Comparison of ENCODE assay signal across 9 cellular contexts in the genomic region with DNA sequence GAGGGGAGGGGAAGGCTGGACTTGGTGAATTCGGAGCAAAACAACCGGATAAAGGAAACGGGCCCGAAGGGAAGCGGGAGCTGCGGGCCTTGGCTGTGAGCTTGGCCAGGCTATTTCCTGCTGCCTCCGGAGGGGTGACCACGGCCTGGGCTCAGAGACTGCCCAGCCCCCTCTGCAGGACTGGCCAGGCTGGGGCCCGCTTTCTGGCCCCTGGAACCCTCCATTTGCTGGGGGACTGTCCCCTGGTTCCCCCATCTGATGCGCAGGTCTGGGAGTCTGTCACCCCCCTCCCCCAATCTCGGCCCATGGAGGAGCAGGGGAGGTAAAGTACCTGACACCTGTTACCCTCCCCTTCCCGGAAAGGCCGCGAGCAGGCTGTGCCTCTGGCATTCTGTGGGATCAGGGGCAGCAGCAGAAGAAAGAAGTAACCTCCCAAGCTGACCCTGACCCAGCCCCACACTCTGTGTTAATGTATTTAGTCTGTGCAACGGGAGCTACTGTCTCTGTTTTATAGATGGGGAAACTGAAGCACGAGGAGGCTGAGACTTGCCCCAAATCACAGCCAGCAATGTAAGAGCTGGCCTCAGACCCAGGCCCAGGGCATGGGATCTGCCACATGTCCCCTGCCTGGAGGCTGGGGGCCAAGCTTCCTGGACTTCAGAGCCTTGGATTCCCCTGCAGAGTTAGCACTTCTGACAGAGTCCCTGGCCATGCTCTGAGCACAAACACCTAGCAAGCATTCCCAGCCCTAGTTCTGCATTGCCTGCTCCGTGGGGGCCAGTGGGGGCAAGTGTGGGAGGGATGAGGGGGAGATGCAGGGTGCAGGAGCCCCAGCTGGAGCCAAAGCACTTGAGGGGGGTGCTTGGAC. TPM values are rescaled to one million over a fixed set of nuclear protein-coding genes. Genes with fewer than 3 reads are reported as not detected.
DNase-seq lines count a peak whose midpoint lies in the region; ATAC-seq and TF ChIP-seq lines count a peak whose summit lies in the region.
"Had no signal": no experiment of that assay in that cellular context is flagged by ENCODE, and none has a peak within 500 bp of the region (broad histone marks: within the 10 kb centered on the region; RNA-seq: fewer than 3 reads in every experiment).

No MANE protein-coding gene starts in this region.

- H3K4me1 Mint-ChIP-seq in activated T-cell treated with anti-CD3 and anti-CD28 coated beads, Interleukin-2, amount 50 U/mL, for 24 hours (ENCODE audit: low read depth) = peaks cover 54% of the 10 kb centered on the region

- H3K27ac Mint-ChIP-seq in activated T-cell treated with anti-CD3 and anti-CD28 coated beads, Interleukin-2, amount 50 U/mL, for 24 hours = no peak overlapping the region

- peak overlapping the region; percentile 31 for H3K4me3 ChIP-seq in astrocyte of the cerebellum (ENCODE audit: low read depth, low read length)
- peak overlapping the region; percentile 38 to 53 for H3K4me3 ChIP-seq in left lung
- H3K4me3 ChIP-seq in upper lobe of left lung = peak overlapping the region in 3 of 4 donors; percentile 49 to 58 (median 53)

- intact Hi-C loops in left lung (cut with DNase I) = no loop called here

- TF ChIP-seq EP300 in upper lobe of left lung (IDR thresholded peaks at IDR 0.05) = no peak

- peaks cover 32 to 76% of the 10 kb centered on the region in 2 donors for H3K27me3 ChIP-seq in left lung
- peaks cover 0 to 31% (median 12%) of the 10 kb centered on the region in 4 donors for H3K27me3 ChIP-seq in upper lobe of left lung

- H3K27me3 Mint-ChIP-seq in activated T-cell treated with anti-CD3 and anti-CD28 coated beads, Interleukin-2, amount 50 U/mL, for 24 hours = peaks cover 3% of the 10 kb centered on the region

- peaks cover 6% of the 10 kb centered on the region for H3K36me3 Mint-ChIP-seq in activated T-cell treated with anti-CD3 and anti-CD28 coated beads, Interleukin-2, amount 50 U/mL, for 24 hours (ENCODE audit: low read depth)

- TF ChIP-seq POLR2A in upper lobe of left lung (IDR thresholded peaks at IDR 0.05) = no peak

- peak overlapping the region; percentile 57 for H3K4me3 Mint-ChIP-seq in activated T-cell treated with anti-CD3 and anti-CD28 coated beads, Interleukin-2, amount 50 U/mL, for 24 hours

- ATAC-seq in left lung (peak; percentile 40), upper lobe of left lung (ENCODE audit: low FRiP score in 2 of 2) (peak; percentile 25 to 38)

- in situ Hi-C loops in astrocyte of the cerebellum (cut with HindIII; ENCODE audit: low sequenced_read_pairs) = no loop called here

- 13 to 20% methylated on average over 14 to 16 of the region's 17 CpGs for WGBS in upper lobe of left lung, 2 donors

- H3K27ac ChIP-seq in left lung (peak overlapping the region in 1 of 2 donors; percentile 16), upper lobe of left lung (peak overlapping the region; percentile 41 to 89 (median 80))

- H3K4me1 ChIP-seq in left lung (peaks cover 21 to 50% of the 10 kb centered on the region in 2 donors), upper lobe of left lung (peaks cover 45 to 61% (median 51%) of the 10 kb centered on the region in 4 donors)

- H3K36me3 ChIP-seq in left lung (peaks cover 0 to 11% of the 10 kb centered on the region in 2 donors), upper lobe of left lung (peaks cover 0 to 11% (median 4%) of the 10 kb centered on the region in 4 donors)

- H3K9me3 Mint-ChIP-seq in activated T-cell treated with anti-CD3 and anti-CD28 coated beads, Interleukin-2, amount 50 U/mL, for 24 hours = no peaks in the 10 kb centered on the region

- H3K9me3 ChIP-seq in left lung (no peaks in the 10 kb centered on the region), upper lobe of left lung (no peaks in the 10 kb centered on the region)

- TF ChIP-seq CTCF in astrocyte of the cerebellum (IDR thresholded peaks at IDR 0.05; ENCODE audit: low read depth, low read length, missing control alignments) = no peak
- no peak for TF ChIP-seq CTCF in left lung (IDR thresholded peaks at IDR 0.05)
- TF ChIP-seq CTCF in upper lobe of left lung (IDR thresholded peaks at IDR 0.05) = no peak

- DNase-seq in activated T-cell treated with anti-CD3 and anti-CD28 coated beads, Interleukin-2, amount 50 U/mL, for 24 hours = peak; percentile 41
- DNase-seq in activated T-cell treated with anti-CD3 and anti-CD28 coated beads, Interleukin-2, amount 50 U/mL, for 1 hour = no peak
- no peak for DNase-seq in astrocyte of the cerebellum (ENCODE audit: low read depth)
- no peak for DNase-seq in left lung
- DNase-seq in upper lobe of left lung = no peak
- DNase-seq in pons (ENCODE audit: low spot score) = no peak
- DNase-seq in superior temporal gyrus (ENCODE audit: extremely low spot score) = no peak
- DNase-seq in NCI-H2196 (lab: John Stamatoyannopoulos, UW; ENCODE audit: unreplicated experiment) = no peak

RNA-seq across cellular contexts. Expression of a gene that starts 3.5 kb away (rescaled TPM):
- total RNA-seq in left lung (1 to 10 TPM in 1 of 2 donors, under 1 TPM in 1; 0.76 to 1.0 TPM), upper lobe of left lung (1 to 10 TPM in 4 of 6 donors, under 1 TPM in 2; 0.44 to 2.3 (median 1.7) TPM)

RNA-seq across cellular contexts. Expression of a gene that starts 9.9 kb away (rescaled TPM):
- total RNA-seq in left lung (10 to 100 TPM; 40.3 to 69.2 TPM), upper lobe of left lung (100 to 1,000 TPM in 1 of 6 donors, 10 to 100 TPM in 4, 1 to 10 TPM in 1; 6.3 to 138 (median 37.7) TPM)
- total RNA-seq: Daoy had no signal

RNA-seq across cellular contexts. Expression of a gene that starts 23.5 kb away (rescaled TPM):
- total RNA-seq in left lung (10 to 100 TPM; 31.2 to 34.3 TPM), upper lobe of left lung (10 to 100 TPM; 21.7 to 56.0 (median 28.4) TPM)

RNA-seq across cellular contexts. Expression of a gene that starts 39.8 kb away (rescaled TPM):
- total RNA-seq in left lung (10 to 100 TPM; 23.4 to 63.9 TPM), upper lobe of left lung (10 to 100 TPM; 21.5 to 70.8 (median 55.6) TPM)

RNA-seq across cellular contexts. Expression of a gene that starts 40.4 kb away (rescaled TPM):
- total RNA-seq in left lung (1 to 10 TPM; 1.8 to 2.0 TPM), upper lobe of left lung (1 to 10 TPM; 1.7 to 3.1 (median 2.6) TPM)
